ENCODE assay signal across 8 cellular contexts in the genomic region with DNA sequence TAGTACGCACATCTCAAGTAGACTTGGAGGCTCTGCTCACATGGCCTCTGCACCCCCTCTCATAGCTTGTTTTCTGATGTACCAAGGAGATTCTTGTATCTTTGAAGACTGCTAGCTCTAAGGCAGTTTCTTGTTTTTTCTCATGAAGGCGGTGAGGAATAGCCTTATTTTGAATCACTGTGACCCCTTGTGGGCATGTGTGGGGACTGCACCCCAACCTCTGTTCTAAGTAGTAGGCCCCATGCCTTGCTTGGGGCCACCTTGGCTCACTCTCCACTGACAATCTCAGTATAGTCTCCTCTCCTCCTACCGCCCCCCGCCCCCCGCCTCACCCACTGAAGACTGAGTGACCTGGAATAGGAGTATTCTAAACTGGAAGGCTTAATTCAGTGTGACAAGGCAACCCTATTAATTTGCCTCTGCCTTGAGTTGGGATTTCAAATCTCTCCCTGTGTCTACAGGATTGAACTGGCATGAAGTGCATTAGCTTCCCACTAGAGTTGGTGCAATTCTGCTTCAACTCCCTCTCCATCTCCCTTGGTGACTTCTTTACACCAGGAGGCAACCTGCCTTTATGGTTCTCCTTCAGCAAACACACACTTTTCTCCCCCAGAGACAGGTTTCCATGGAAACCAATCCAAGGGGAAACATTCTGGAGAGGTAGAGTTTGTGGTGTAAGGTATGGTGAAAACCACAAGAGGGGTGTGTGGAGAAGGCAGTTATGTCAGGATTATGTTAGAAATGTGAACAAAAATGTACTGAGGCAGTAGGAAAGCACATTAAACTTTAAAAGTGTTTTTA.
DNase-seq lines count a peak whose midpoint lies in the region; ATAC-seq, FAIRE-seq and TF ChIP-seq lines count a peak whose summit lies in the region.

No MANE protein-coding gene starts in this region.

- FAIRE-seq in urothelium cell line (lab: Jason Lieb, UNC): no peak

- ATAC-seq in HG03280 (IDR thresholded peaks at IDR 0.05; ENCODE audit: unreplicated experiment): peak; percentile 80

- peak; percentile 82 for TF ChIP-seq CTCF in GM12872 (IDR thresholded peaks at IDR 0.05; ENCODE audit: insufficient read depth, low read depth, low read length)

- peak; percentile 56 for DNase-seq in RPMI7951 (ENCODE audit: low read depth)
- peak; percentile 25 for DNase-seq in activated T-helper 9 cell treated with anti-CD3 and anti-CD28 coated beads, Interleukin-2, amount 50 U/mL, for 16 hours (ENCODE audit: low read depth)
- peak; percentile 31 for DNase-seq in globus pallidus (ENCODE audit: low spot score)
- DNase-seq in pons (ENCODE audit: low spot score): peak; percentile 60
- peak; percentile 48 for DNase-seq in urothelium cell line (ENCODE audit: low spot score)
- no peak for DNase-seq in NCI-H510A treated with DMSO at 0.1 percent for 48 hours (lab: John Stamatoyannopoulos, UW)
